19 cellular contexts compared by ENCODE assay signal in the genomic region with DNA sequence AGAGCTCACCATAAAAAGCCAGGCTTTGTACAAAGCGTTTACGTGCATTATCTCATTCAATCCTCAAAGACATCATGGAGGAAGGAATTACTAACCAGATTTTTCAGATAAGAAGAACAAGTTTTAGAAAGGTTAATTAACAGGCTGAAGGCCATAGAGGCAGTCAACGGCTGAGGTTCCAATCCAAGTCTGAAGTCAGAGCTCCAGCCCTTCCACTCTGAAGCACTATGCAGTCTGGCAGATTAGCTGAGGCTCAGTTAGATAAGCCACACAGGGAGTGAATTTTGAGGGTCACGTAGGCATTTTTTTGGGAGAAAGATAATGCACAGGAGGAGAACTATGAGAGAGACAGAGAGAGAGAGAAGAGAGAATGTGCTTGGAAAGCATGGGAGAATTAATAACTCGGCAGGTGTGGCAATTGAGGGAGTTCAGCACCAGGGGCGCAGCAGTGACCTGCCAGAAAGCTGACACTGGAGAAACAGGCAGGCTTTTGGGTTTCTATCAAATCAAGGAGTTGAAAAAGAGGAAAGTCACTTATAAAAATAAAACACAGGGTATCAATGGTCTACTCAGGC.
DNase-seq lines count a peak whose midpoint lies in the region; ATAC-seq, FAIRE-seq and TF ChIP-seq lines count a peak whose summit lies in the region.
"Had no signal": no experiment of that assay in that cellular context is flagged by ENCODE, and none has a peak within 500 bp of the region (broad histone marks: within the 10 kb centered on the region; RNA-seq: fewer than 3 reads in every experiment).

No MANE protein-coding gene starts in this region.

- no peak overlapping the region for H3K14ac ChIP-seq in H1 (ENCODE audit: insufficient read length)

- H3K36me3 ChIP-seq in KMS-11 (ENCODE audit: insufficient read depth): no peaks in the 10 kb centered on the region
- no peaks in the 10 kb centered on the region for H3K36me3 ChIP-seq in H1 (ENCODE audit: control insufficient read depth in 2 of 4, insufficient read depth in 4 of 4, low read length in 3 of 4)
- H3K36me3 ChIP-seq in pancreas: no peaks in the 10 kb centered on the region
- H3K36me3 ChIP-seq: ascending aorta, HAP-1, MG63 had no signal

- no peak overlapping the region for H2BK120ac ChIP-seq in H1 (replicated peaks; ENCODE audit: low read depth, low read length)

- WGBS in H1 (ENCODE audit: extremely low coverage in 1 of 2, insufficient coverage in 1 of 2, insufficient read length in 1 of 2, insufficient replicate concordance in 2 of 2, low coverage in 1 of 2, low lambda C conversion rate in 2 of 2, missing lambda C conversion rate in 1 of 2), 2 experiments: 81% methylated on average over 6 of the region's 6 CpGs; no CpG with 5 or more reads in 1 of the 2 experiments
- WGBS in pancreas, 2 donors: 13 to 17% methylated on average over 6 of the region's 6 CpGs

- no peak overlapping the region for H3K4me3 ChIP-seq in GM12864 (ENCODE audit: low read depth, low read length)
- H3K4me3 ChIP-seq in KMS-11 (IDR thresholded peaks at IDR 0.05; ENCODE audit: insufficient read depth, low read depth, low read length): no peak overlapping the region
- H3K4me3 ChIP-seq in H1 (ENCODE audit: extremely low read depth in 1 of 4, insufficient read depth in 2 of 4, low read depth in 3 of 4, low read length in 4 of 4): no peak overlapping the region
- no peak overlapping the region for H3K4me3 ChIP-seq in pancreas
- H3K4me3 ChIP-seq: ascending aorta, HAP-1, MG63 had no signal

- peaks cover 27% of the 10 kb centered on the region for H3K4me1 ChIP-seq in KMS-11 (ENCODE audit: low read depth, poor library complexity, severe bottlenecking)
- no peaks in the 10 kb centered on the region for H3K4me1 ChIP-seq in H1 (replicated peaks in 1 of 4; ENCODE audit: control insufficient read depth in 3 of 4, insufficient read depth in 4 of 4, low read length in 3 of 4)
- H3K4me1 ChIP-seq in pancreas: peaks cover 20 to 72% (median 65%) of the 10 kb centered on the region in 3 donors

- H2BK15ac ChIP-seq in H1 (ENCODE audit: low read length): no peak overlapping the region

- no peak for TF ChIP-seq EP300 in H1 (IDR thresholded peaks at IDR 0.05; ENCODE audit: borderline replicate concordance in 1 of 2, low read depth in 2 of 2, low read length in 2 of 2)

- no peaks in the 10 kb centered on the region for H3K9me3 ChIP-seq in H1 (ENCODE audit: insufficient read depth in 2 of 2, low read depth in 1 of 2, low read length in 1 of 2)
- H3K9me3 ChIP-seq in pancreas: no peaks in the 10 kb centered on the region
- H3K9me3 ChIP-seq: ascending aorta, HAP-1, MG63 had no signal

- H4K8ac ChIP-seq in H1 (ENCODE audit: extremely low read depth, insufficient read depth, low read length): no peak overlapping the region

- H2AFZ ChIP-seq in KMS-11 (ENCODE audit: low read depth) (no peak overlapping the region), H1 (ENCODE audit: low read length) (no peak overlapping the region)

- H3K27ac ChIP-seq in KMS-11: no peak overlapping the region
- no peak overlapping the region for H3K27ac ChIP-seq in H1 (ENCODE audit: low read depth, low read length)
- H3K27ac ChIP-seq in pancreas: peak overlapping the region in 3 of 4 donors; percentile 28 to 50 (median 29)
- H3K27ac ChIP-seq: ascending aorta had no signal

- H4K5ac ChIP-seq in H1 (ENCODE audit: insufficient read length, low read depth, low read length): no peak overlapping the region

- no peak overlapping the region for H3K4ac ChIP-seq in H1 (replicated peaks; ENCODE audit: insufficient read length, low read depth, low read length)

- peak; percentile 11 to 39; a peak in 3 of 4 replicates for TF ChIP-seq RAD21 in H1 (IDR thresholded peaks at IDR 0.05 in 1 of 2, conservative IDR thresholded peaks at IDR 0.05 in 1 of 2; ENCODE audit: low read depth in 2 of 2, low read length in 2 of 2)

- no peaks in the 10 kb centered on the region for H3K23me2 ChIP-seq in H1 (ENCODE audit: low read depth, low read length)

- intact Hi-C loops in pancreas (cut with DNase I): loop anchor here in 1 of 3 donors (10.0 kb wide), 1 partner anchor 211 kb away; no protein-coding TSS in a partner anchor

- no peaks in the 10 kb centered on the region for H3K27me3 ChIP-seq in KMS-11 (ENCODE audit: insufficient read depth, low read depth)
- H3K27me3 ChIP-seq in H1 (replicated peaks in 1 of 4; ENCODE audit: control insufficient read depth in 3 of 4, extremely low read depth in 1 of 4, insufficient read depth in 3 of 4, low read length in 3 of 4): no peaks in the 10 kb centered on the region
- no peaks in the 10 kb centered on the region for H3K27me3 ChIP-seq in pancreas
- H3K27me3 ChIP-seq: ascending aorta, MG63 had no signal

- H3K79me2 ChIP-seq in KMS-11 (ENCODE audit: insufficient read depth, low read depth): no peaks in the 10 kb centered on the region
- H3K79me2 ChIP-seq in H1 (ENCODE audit: control insufficient read depth in 1 of 2, insufficient read depth in 2 of 2, low read length in 2 of 2): no peaks in the 10 kb centered on the region

- ATAC-seq in pancreas (peak; percentile 55 to 79 (median 72)), GM21825 (IDR thresholded peaks at IDR 0.05; ENCODE audit: unreplicated experiment) (no peak)
- ATAC-seq: SK-N-SH treated with all-trans-retinoic acid at 6 μM for 48 hours had no signal

- no peak overlapping the region for H3K18ac ChIP-seq in H1 (ENCODE audit: extremely low read depth, low read length)

- H3K79me1 ChIP-seq in H1 (ENCODE audit: low read depth, low read length): no peaks in the 10 kb centered on the region

- H2AK5ac ChIP-seq in H1 (ENCODE audit: low read depth, low read length): no peak overlapping the region

- TF ChIP-seq POLR2A in H1 (IDR thresholded peaks at IDR 0.05; ENCODE audit: control extremely low read depth in 1 of 2, low read depth in 2 of 2, low read length in 2 of 2): no peak

- no peak overlapping the region for H2BK5ac ChIP-seq in H1 (ENCODE audit: low read depth, low read length)

- FAIRE-seq in H1 (lab: Jason Lieb, UNC) (no peak), pancreas (lab: Jason Lieb, UNC) (no peak)
- FAIRE-seq: colon, endometrium had no signal

- CTCF ChIA-PET in H1 (lab: Charles Lee; ENCODE audit: partially characterized antibody): interaction anchor here (0.7 to 12.6 kb wide), 6 partner anchors 9 to 526 kb away, joined by 3 to 224 read pairs (median 4); no protein-coding TSS in a partner anchor

- DNase-seq in GM12864 (ENCODE audit: low read depth): no peak
- DNase-seq in H1 (ENCODE audit: low read depth in 1 of 2, low spot score in 2 of 2): no peak
- peak in 3 of 6 donors; percentile 41 to 50 (median 41) for DNase-seq in pancreas
- DNase-seq in NCI-H187 (lab: John Stamatoyannopoulos, UW): no peak
- DNase-seq in DMS79 treated with DMSO at 0.1 percent for 48 hours (lab: John Stamatoyannopoulos, UW): no peak
- DNase-seq: activated CD4-positive, alpha-beta T cell treated with anti-CD3 and anti-CD28 coated beads, Interleukin-2, amount 50 U/mL, for 1 hour; activated naive CD4-positive, alpha-beta T cell treated with anti-CD3 and anti-CD28 coated beads for 36 hours; GDM1; MG63; NCI-H2029 treated with DMSO at 0.1 percent for 48 hours; stimulated activated CD4-positive, alpha-beta T cell treated with anti-CD3 and anti-CD28 coated beads, Interleukin-2, amount 100 ng/mL, for 24 hours; substantia nigra had no signal

- POLR2A ChIA-PET in H1 (lab: Charles Lee; ENCODE audit: partially characterized antibody): interaction anchor here (1.2 kb wide), 1 partner anchor 298 kb away, joined by 3 read pairs; the partner anchor contains the start of gene TIGD2

- H3K4me2 ChIP-seq in KMS-11 (no peak overlapping the region), H1 (ENCODE audit: insufficient read depth in 1 of 2, low read depth in 2 of 2, low read length in 2 of 2) (no peak overlapping the region)

- H4K91ac ChIP-seq in H1 (replicated peaks; ENCODE audit: insufficient read length, low read length): no peak overlapping the region

- H2BK12ac ChIP-seq in H1 (ENCODE audit: low read depth, low read length): no peak overlapping the region

- H3K9ac ChIP-seq in KMS-11 (no peak overlapping the region), H1 (replicated peaks in 1 of 4; ENCODE audit: extremely low read depth in 1 of 4, low read depth in 3 of 4, low read length in 3 of 4) (no peak overlapping the region)

- peak; percentile 29 for TF ChIP-seq CTCF in GM12864 (IDR thresholded peaks at IDR 0.05; ENCODE audit: low read depth, low read length, missing control alignments)
- peak; percentile 52 for TF ChIP-seq CTCF in KMS-11 (conservative IDR thresholded peaks at IDR 0.05; ENCODE audit: low read depth, low read length)
- peak; percentile 28 to 50 (median 43); a peak in 3 of 4 replicates for TF ChIP-seq CTCF in H1 (IDR thresholded peaks at IDR 0.05; ENCODE audit: control extremely low read depth in 1 of 3, insufficient read depth in 1 of 3, low read depth in 1 of 3, low read length in 3 of 3)
- TF ChIP-seq CTCF in pancreas (IDR thresholded peaks at IDR 0.05): peak in 3 of 4 donors; percentile 12 to 47 (median 26)

- no peak overlapping the region for H3K56ac ChIP-seq in H1 (replicated peaks; ENCODE audit: insufficient read length, low read depth, low read length)

- no peak overlapping the region for H3K23ac ChIP-seq in H1 (ENCODE audit: insufficient read length)

- H4K20me1 ChIP-seq in KMS-11 (ENCODE audit: insufficient read depth): no peaks in the 10 kb centered on the region
- H4K20me1 ChIP-seq in H1 (replicated peaks in 1 of 2; ENCODE audit: control insufficient read depth in 1 of 2, insufficient read depth in 2 of 2, low read length in 2 of 2): no peaks in the 10 kb centered on the region

- no peak overlapping the region for H2BK20ac ChIP-seq in H1 (ENCODE audit: low read length)

TF ChIP-seq in H1, 55 proteins besides CTCF, POLR2A, EP300 and RAD21:
- no peak for TF ChIP-seq SRF (IDR thresholded peaks at IDR 0.05; ENCODE audit: low read depth, low read length)
- TF ChIP-seq EZH2 (IDR thresholded peaks at IDR 0.05; ENCODE audit: low read depth, low read length, severe bottlenecking): no peak
- TF ChIP-seq CBX8 (IDR thresholded peaks at IDR 0.05; ENCODE audit: borderline replicate concordance, low read depth, low read length): no peak
- TF ChIP-seq BCL11A (IDR thresholded peaks at IDR 0.05; ENCODE audit: low read depth in 2 of 2, low read length in 2 of 2): no peak
- no peak for TF ChIP-seq POU5F1 (IDR thresholded peaks at IDR 0.05; ENCODE audit: low read depth, low read length)
- no peak for TF ChIP-seq SIRT6 (IDR thresholded peaks at IDR 0.05; ENCODE audit: low read length)
- no peak for TF ChIP-seq EGR1 (IDR thresholded peaks at IDR 0.05; ENCODE audit: borderline replicate concordance, low read depth, low read length)
- no peak for TF ChIP-seq RBBP5 (IDR thresholded peaks at IDR 0.05; ENCODE audit: borderline replicate concordance, low read depth, low read length)
- TF ChIP-seq SP1 (IDR thresholded peaks at IDR 0.05; ENCODE audit: low read depth, low read length): no peak
- TF ChIP-seq POLR2AphosphoS5 (IDR thresholded peaks at IDR 0.05; ENCODE audit: low read depth, low read length): no peak
- no peak for TF ChIP-seq SIX5 (IDR thresholded peaks at IDR 0.05; ENCODE audit: low read depth, low read length)
- no peak for TF ChIP-seq CTBP2 (IDR thresholded peaks at IDR 0.05; ENCODE audit: borderline replicate concordance, insufficient read depth, insufficient read length, low read length)

Comparison
In these comparisons a context has a peak if more than half of its experiments do, and no peak if none do; other contexts are left out.
1. H3K27ac ChIP-seq: peak in pancreas (3 of 4); none in KMS-11 (single experiment) and H1 (single experiment).
2. Peak in every context shown above with its lines, with median percentiles within 50 percentile points of each other: CTCF ChIP-seq.